16 cellular contexts compared by ENCODE assay signal in genomic region chr2:171787333-171788072, GRCh38.
DNase-seq lines count a peak whose midpoint lies in the region; ATAC-seq, FAIRE-seq and TF ChIP-seq lines count a peak whose summit lies in the region.
"Had no signal": no experiment of that assay in that cellular context is flagged by ENCODE, and none has a peak within 500 bp of the region (broad histone marks: within the 10 kb centered on the region; RNA-seq: fewer than 3 reads in every experiment).

No MANE protein-coding gene starts in this region.

- peak overlapping the region; percentile 54 for H3K27ac ChIP-seq in C4-2B
- no peak overlapping the region for H3K27ac ChIP-seq in HUES6 (ENCODE audit: low read depth, low read length)
- H3K27ac ChIP-seq in H1 (ENCODE audit: low read depth, low read length): no peak overlapping the region

- TF ChIP-seq CTCF in C4-2B (conservative IDR thresholded peaks at IDR 0.05) (no peak), H1 (IDR thresholded peaks at IDR 0.05; ENCODE audit: control extremely low read depth in 1 of 3, insufficient read depth in 1 of 3, low read depth in 1 of 3, low read length in 3 of 3) (peak in 2 of 3 experiments; percentile 18 to 28; a peak in 3 of 4 replicates), GM13977 (IDR thresholded peaks at IDR 0.05; ENCODE audit: extremely low read depth, insufficient read depth, missing control alignments) (no peak)

- H3K9ac ChIP-seq in HUES6 (ENCODE audit: low read length) (peak overlapping the region; percentile 14), H1 (replicated peaks in 1 of 4; ENCODE audit: extremely low read depth in 1 of 4, low read depth in 3 of 4, low read length in 3 of 4) (no peak overlapping the region)

- H3K27me3 ChIP-seq in HUES6 (ENCODE audit: control insufficient read depth, insufficient read depth, low read length) (no peaks in the 10 kb centered on the region), H1 (replicated peaks in 1 of 4; ENCODE audit: control insufficient read depth in 3 of 4, extremely low read depth in 1 of 4, insufficient read depth in 3 of 4, low read length in 3 of 4) (no peaks in the 10 kb centered on the region)

- no peaks in the 10 kb centered on the region for H3K23me2 ChIP-seq in H1 (ENCODE audit: low read depth, low read length)

- peak; percentile 45 to 56; a peak in 3 of 4 replicates for TF ChIP-seq RAD21 in H1 (IDR thresholded peaks at IDR 0.05 in 1 of 2, conservative IDR thresholded peaks at IDR 0.05 in 1 of 2; ENCODE audit: low read depth in 2 of 2, low read length in 2 of 2)

- no peak overlapping the region for H3K14ac ChIP-seq in H1 (ENCODE audit: insufficient read length)

- 0 out of 2 replicates have a peak overlapping the region, but pooled peaks have one; percentile 7 for H2AK5ac ChIP-seq in H1 (ENCODE audit: low read depth, low read length)

- peaks cover 0 to 2% of the 10 kb centered on the region in 2 experiments for H4K20me1 ChIP-seq in H1 (replicated peaks in 1 of 2; ENCODE audit: control insufficient read depth in 1 of 2, insufficient read depth in 2 of 2, low read length in 2 of 2)

- CTCF ChIA-PET in H1 (lab: Charles Lee; ENCODE audit: partially characterized antibody): interaction anchor here (0.7 to 2.0 kb wide), 10 partner anchors 9 to 317 kb away, joined by 3 to 6 read pairs (median 3); no protein-coding TSS in a partner anchor

- POLR2A ChIA-PET in H1 (lab: Charles Lee; ENCODE audit: partially characterized antibody): no interaction called here

- H3K79me1 ChIP-seq in H1 (ENCODE audit: low read depth, low read length): no peaks in the 10 kb centered on the region

- DNase-seq in H1 (ENCODE audit: low read depth in 1 of 2, low spot score in 2 of 2) (no peak), mucosa of gallbladder (ENCODE audit: low spot score) (peak; percentile 45), GM13977 (ENCODE audit: low spot score) (no peak), head of caudate nucleus (no peak)
- DNase-seq: DMS79; Kasumi-1; NCI-H1417 treated with DMSO at 0.1 percent for 48 hours; NCI-H2029 treated with DMSO at 0.1 percent for 48 hours; NCI-H510A treated with DMSO at 0.1 percent for 48 hours; NK-92 treated with Interleukin-12 subunit alpha and Interleukin-12 subunit beta, amount 100 ng/mL, for 24 hours; SHP77 had no signal

- TF ChIP-seq EP300 in H1 (IDR thresholded peaks at IDR 0.05; ENCODE audit: borderline replicate concordance in 1 of 2, low read depth in 2 of 2, low read length in 2 of 2): no peak

- peaks cover 25% of the 10 kb centered on the region for H3K4me1 ChIP-seq in HUES6 (ENCODE audit: control insufficient read depth, insufficient read depth, low read length)
- peaks cover 4 to 17% (median 11%) of the 10 kb centered on the region in 4 experiments for H3K4me1 ChIP-seq in H1 (replicated peaks in 1 of 4; ENCODE audit: control insufficient read depth in 3 of 4, insufficient read depth in 4 of 4, low read length in 3 of 4)

- H3K4me2 ChIP-seq in H1 (ENCODE audit: insufficient read depth in 1 of 2, low read depth in 2 of 2, low read length in 2 of 2): peak overlapping the region in 1 of 2 experiments; percentile 48; a peak in 1 of 4 replicates

- peak overlapping the region; percentile 49; the same call in 1 of the 2 replicates for H3K18ac ChIP-seq in H1 (ENCODE audit: extremely low read depth, low read length)

- 77% methylated on average over 11 of the region's 11 CpGs; no CpG with 5 or more reads in 1 of the 2 experiments for WGBS in H1 (ENCODE audit: extremely low coverage in 1 of 2, insufficient coverage in 1 of 2, insufficient read length in 1 of 2, insufficient replicate concordance in 2 of 2, low coverage in 1 of 2, low lambda C conversion rate in 2 of 2, missing lambda C conversion rate in 1 of 2), 2 experiments

- no peak overlapping the region for H2AFZ ChIP-seq in H1 (ENCODE audit: low read length)

- ATAC-seq in HG03045 (IDR thresholded peaks at IDR 0.05; ENCODE audit: unreplicated experiment): no peak

- H3K9me3 ChIP-seq in HUES6 (ENCODE audit: control insufficient read depth, insufficient read depth, low read depth, low read length): no peaks in the 10 kb centered on the region
- no peaks in the 10 kb centered on the region for H3K9me3 ChIP-seq in H1 (ENCODE audit: insufficient read depth in 2 of 2, low read depth in 1 of 2, low read length in 1 of 2)

- no peak overlapping the region for H2BK12ac ChIP-seq in H1 (ENCODE audit: low read depth, low read length)

- no peaks in the 10 kb centered on the region for H3K79me2 ChIP-seq in H1 (ENCODE audit: control insufficient read depth in 1 of 2, insufficient read depth in 2 of 2, low read length in 2 of 2)

- no peak for TF ChIP-seq POLR2A in H1 (IDR thresholded peaks at IDR 0.05; ENCODE audit: control extremely low read depth in 1 of 2, low read depth in 2 of 2, low read length in 2 of 2)

- H4K91ac ChIP-seq in H1 (replicated peaks; ENCODE audit: insufficient read length, low read length): no peak overlapping the region

- no peak overlapping the region for H3K4ac ChIP-seq in H1 (replicated peaks; ENCODE audit: insufficient read length, low read depth, low read length)

- intact Hi-C loops in head of caudate nucleus (cut with DNase I): no loop called here

- in situ Hi-C loops in GM13977 (cut with MboI; ENCODE audit: low pct_unique_long_range_greater_than_20kb, low sequenced_read_pairs, unreplicated experiment): no loop called here

- no peak overlapping the region for H4K5ac ChIP-seq in H1 (ENCODE audit: insufficient read length, low read depth, low read length)

- H2BK120ac ChIP-seq in H1 (replicated peaks; ENCODE audit: low read depth, low read length): no peak overlapping the region

- no peak for FAIRE-seq in H1 (lab: Jason Lieb, UNC)
- FAIRE-seq: G401.6, GM12892 had no signal

- H2BK20ac ChIP-seq in H1 (ENCODE audit: low read length): no peak overlapping the region

- no peak overlapping the region for H4K8ac ChIP-seq in H1 (ENCODE audit: extremely low read depth, insufficient read depth, low read length)

- H3K36me3 ChIP-seq in HUES6 (ENCODE audit: control insufficient read depth, insufficient read depth, low read length) (peaks cover 22% of the 10 kb centered on the region), H1 (ENCODE audit: control insufficient read depth in 2 of 4, insufficient read depth in 4 of 4, low read length in 3 of 4) (peaks cover 0 to 13% (median 6%) of the 10 kb centered on the region in 4 experiments; a peak in 3 of 8 replicates)

- no peak overlapping the region for H2BK15ac ChIP-seq in H1 (ENCODE audit: low read length)

- no peak overlapping the region for H2BK5ac ChIP-seq in H1 (ENCODE audit: low read depth, low read length)

- H3K56ac ChIP-seq in H1 (replicated peaks; ENCODE audit: insufficient read length, low read depth, low read length): no peak overlapping the region

- no peak overlapping the region for H3K4me3 ChIP-seq in HUES6 (ENCODE audit: low read depth, low read length)
- H3K4me3 ChIP-seq in H1 (ENCODE audit: extremely low read depth in 1 of 4, insufficient read depth in 2 of 4, low read depth in 3 of 4, low read length in 4 of 4): peak overlapping the region in 1 of 4 experiments; percentile 27; a peak in 1 of 8 replicates

- no peak overlapping the region for H3K23ac ChIP-seq in H1 (ENCODE audit: insufficient read length)

TF ChIP-seq in H1, 55 proteins besides CTCF, POLR2A, EP300 and RAD21:
- TF ChIP-seq CREB1 (IDR thresholded peaks at IDR 0.05) (peak; percentile 76), CBX5 (IDR thresholded peaks at IDR 0.05; ENCODE audit: low read depth, low read length) (no peak)

Comparison
In these comparisons a context has a peak if more than half of its experiments do, and no peak if none do; other contexts are left out.
1. CTCF ChIP-seq: peak in H1 (2 of 3); none in C4-2B (single experiment) and GM13977 (single experiment).